31 cellular contexts compared by ENCODE assay signal in the genomic region with DNA sequence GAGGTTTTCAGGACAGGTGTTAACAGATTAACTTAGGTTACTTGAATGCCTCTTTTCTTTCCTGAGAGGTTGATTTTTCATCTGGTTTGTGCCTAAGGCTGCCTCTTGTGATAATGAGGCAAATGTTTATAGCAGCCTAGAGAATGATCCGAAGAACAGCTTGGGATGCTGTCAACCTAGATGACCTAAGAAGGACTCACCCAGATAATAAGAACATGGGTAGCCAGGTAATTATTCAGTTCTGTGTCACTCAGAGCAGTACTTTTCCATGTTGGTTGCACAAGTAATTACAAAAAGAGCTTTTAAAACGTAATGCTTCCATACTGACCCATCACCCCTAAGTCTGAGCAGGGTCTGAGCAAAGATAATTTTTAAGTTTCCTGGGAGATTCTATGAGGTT.
"Had no signal": no experiment of that assay in that cellular context is flagged by ENCODE, and none has a peak within 500 bp of the region (broad histone marks: within the 10 kb centered on the region; RNA-seq: fewer than 3 reads in every experiment).

No MANE protein-coding gene starts in this region.

- H3K4me3 Mint-ChIP-seq: immature natural killer cell; mesothelial cell of epicardium; naive thymus-derived CD4-positive, alpha-beta T cell; natural killer cell treated with Interleukin-12 subunit alpha and Interleukin-12 subunit beta and Interleukin-15 and Interleukin-18, amount 100 ng/mL, for 72 hours; stimulated activated naive CD8-positive, alpha-beta T cell treated with anti-CD3 and anti-CD28 coated beads, Interleukin-15, Interleukin-2, amounts not matched to agents 100 ng/mL and 50 ng/mL, for 24 hours had no signal

- DNase-seq: heart right ventricle; immature natural killer cell; kidney; left colon; left lung; lower lobe of right lung; mammary epithelial cell; mesendoderm; naive thymus-derived CD4-positive, alpha-beta T cell; nucleus accumbens; pancreas; posterior cingulate gyrus; retina; right cardiac atrium; stimulated activated CD4-positive, alpha-beta T cell treated with anti-CD3 and anti-CD28 coated beads, Interleukin-12 subunit alpha, Interleukin-12 subunit beta, amount 100 ng/mL, for 4 hours; stimulated activated CD4-positive, alpha-beta T cell treated with anti-CD3 and anti-CD28 coated beads, Interleukin-15, amount 100 ng/mL, for 24 hours; stimulated activated CD4-positive, alpha-beta T cell treated with anti-CD3 and anti-CD28 coated beads, Interleukin-2, amount 100 ng/mL, for 24 hours; stimulated activated CD4-positive, alpha-beta T cell treated with anti-CD3 and anti-CD28 coated beads, Interleukin-4, amount 100 ng/mL, for 1 hour; stimulated activated naive CD4-positive, alpha-beta T cell; tibial artery; trophoblast cell; upper lobe of right lung had no signal

- H3K4me2 ChIP-seq: hepatocyte had no signal

- H3K36me3 Mint-ChIP-seq: immature natural killer cell; natural killer cell treated with Interleukin-12 subunit alpha and Interleukin-12 subunit beta and Interleukin-15 and Interleukin-18, amount 100 ng/mL, for 72 hours had no signal

- H3K36me3 ChIP-seq: left lung, pancreas, prostate gland, suprapubic skin, thoracic aorta, tibial artery, upper lobe of right lung had no signal

- H3K9me3 Mint-ChIP-seq: immature natural killer cell; mesothelial cell of epicardium; natural killer cell treated with Interleukin-12 subunit alpha and Interleukin-12 subunit beta and Interleukin-15 and Interleukin-18, amount 100 ng/mL, for 72 hours; stimulated activated naive CD8-positive, alpha-beta T cell treated with anti-CD3 and anti-CD28 coated beads, Interleukin-15, Interleukin-2, amounts not matched to agents 100 ng/mL and 50 ng/mL, for 24 hours had no signal

- H3K4me1 Mint-ChIP-seq: immature natural killer cell; naive thymus-derived CD4-positive, alpha-beta T cell had no signal

- H3K9me3 ChIP-seq: heart right ventricle, left lung, lower lobe of right lung, pancreas, prostate gland, suprapubic skin, thoracic aorta, tibial artery, upper lobe of right lung had no signal

- H3K27ac ChIP-seq: heart right ventricle, hepatocyte, left lung, lower lobe of right lung, pancreas, prostate gland, skin epidermis, suprapubic skin, thoracic aorta, tibial artery, upper lobe of right lung had no signal

- ATAC-seq: heart right ventricle; left lung; lower lobe of right lung; naive thymus-derived CD4-positive, alpha-beta T cell; natural killer cell treated with Interleukin-12 subunit alpha and Interleukin-12 subunit beta and Interleukin-15 and Interleukin-18, amount 100 ng/mL, for 72 hours; pancreas; right cardiac atrium; sciatic nerve; upper lobe of right lung had no signal

- H3K27ac Mint-ChIP-seq: immature natural killer cell; mesothelial cell of epicardium; natural killer cell treated with Interleukin-12 subunit alpha and Interleukin-12 subunit beta and Interleukin-15 and Interleukin-18, amount 100 ng/mL, for 72 hours; stimulated activated naive CD8-positive, alpha-beta T cell treated with anti-CD3 and anti-CD28 coated beads, Interleukin-15, Interleukin-2, amounts not matched to agents 100 ng/mL and 50 ng/mL, for 24 hours had no signal

- H3K4me3 ChIP-seq: heart right ventricle, hepatocyte, left lung, lower lobe of right lung, pancreas, prostate gland, skin epidermis, suprapubic skin, thoracic aorta, tibial artery, upper lobe of right lung had no signal

- H3K27me3 Mint-ChIP-seq: naive thymus-derived CD4-positive, alpha-beta T cell; natural killer cell treated with Interleukin-12 subunit alpha and Interleukin-12 subunit beta and Interleukin-15 and Interleukin-18, amount 100 ng/mL, for 72 hours; stimulated activated naive CD8-positive, alpha-beta T cell treated with anti-CD3 and anti-CD28 coated beads, Interleukin-15, Interleukin-2, amounts not matched to agents 100 ng/mL and 50 ng/mL, for 24 hours had no signal

- H2AFZ ChIP-seq: hepatocyte had no signal

- H3K4me1 ChIP-seq: left lung, prostate gland, upper lobe of right lung had no signal

- H3K27me3 ChIP-seq: heart right ventricle, hepatocyte, left lung, pancreas, suprapubic skin, tibial artery, upper lobe of right lung had no signal
